Comparison of ENCODE assay signal across 9 cellular contexts in the genomic region with DNA sequence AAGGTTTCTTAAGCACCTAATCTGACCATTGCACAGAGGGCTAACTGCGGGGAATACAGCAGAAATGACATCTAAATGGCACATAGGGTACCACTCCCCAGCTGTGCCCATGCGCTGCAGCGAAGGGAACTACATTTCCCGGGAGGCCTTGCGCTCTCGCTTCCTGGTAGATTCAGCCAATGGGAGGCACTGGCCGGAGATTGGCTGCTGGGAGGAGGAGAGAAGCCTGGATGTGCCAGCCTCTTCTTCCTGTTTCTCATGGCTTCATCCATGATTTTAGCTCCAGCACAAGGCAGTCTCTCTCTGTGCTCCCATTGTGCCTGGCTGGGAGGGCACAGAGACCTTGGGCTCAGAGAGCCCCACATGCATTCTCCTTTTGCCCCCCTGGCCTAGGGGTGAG.
DNase-seq lines count a peak whose midpoint lies in the region; ATAC-seq, FAIRE-seq and TF ChIP-seq lines count a peak whose summit lies in the region.
"Had no signal": no experiment of that assay in that cellular context is flagged by ENCODE, and none has a peak within 500 bp of the region (broad histone marks: within the 10 kb centered on the region; RNA-seq: fewer than 3 reads in every experiment).

No MANE protein-coding gene starts in this region.

- no peak overlapping the region for H3K27ac Mint-ChIP-seq in activated CD8-positive, alpha-beta T cell treated with anti-CD3 and anti-CD28 coated beads, Interleukin-2, amount 10 ng/mL, durations not matched to agents 7 days and 5 days

- ATAC-seq in GM19324 (IDR thresholded peaks at IDR 0.05; ENCODE audit: low FRiP score, unreplicated experiment): no peak
- ATAC-seq in activated CD8-positive, alpha-beta T cell treated with anti-CD3 and anti-CD28 coated beads, Interleukin-2, amount 10 ng/mL, durations not matched to agents 7 days and 5 days: no peak

- 19% methylated on average over 7 of the region's 7 CpGs for WGBS in smooth muscle cell (ENCODE audit: low lambda C conversion rate)

- H3K4me1 Mint-ChIP-seq in activated CD8-positive, alpha-beta T cell treated with anti-CD3 and anti-CD28 coated beads, Interleukin-2, amount 10 ng/mL, durations not matched to agents 7 days and 5 days (ENCODE audit: low read depth): peaks cover 2% of the 10 kb centered on the region
- H3K4me1 Mint-ChIP-seq: central memory CD8-positive, alpha-beta T cell had no signal

- H3K27ac ChIP-seq in smooth muscle cell (ENCODE audit: low read depth): no peak overlapping the region

- no peaks in the 10 kb centered on the region for H3K27me3 Mint-ChIP-seq in activated CD8-positive, alpha-beta T cell treated with anti-CD3 and anti-CD28 coated beads, Interleukin-2, amount 10 ng/mL, durations not matched to agents 7 days and 5 days (ENCODE audit: low read depth)
- H3K27me3 Mint-ChIP-seq: central memory CD8-positive, alpha-beta T cell had no signal

- H3K27me3 ChIP-seq in smooth muscle cell (ENCODE audit: low read depth): peaks cover 15% of the 10 kb centered on the region

- no peaks in the 10 kb centered on the region for H4K20me1 ChIP-seq in smooth muscle cell (ENCODE audit: low read depth)

- no peak overlapping the region for H3K4me2 ChIP-seq in smooth muscle cell

- DNase-seq in DMS114 treated with DMSO at 0.1 percent for 48 hours (lab: John Stamatoyannopoulos, UW; ENCODE audit: unreplicated experiment) (peak; percentile 5), HTR-8/SVneo (ENCODE audit: insufficient read length, low spot score) (peak; percentile 37), SK-MEL-5 (ENCODE audit: low read depth, low spot score) (peak; percentile 90), head of caudate nucleus (peak in 41 of 42 donors; percentile 18 to 81 (median 59)), smooth muscle cell (lab: John Stamatoyannopoulos, UW; ENCODE audit: unreplicated experiment) (no peak)
- DNase-seq in activated CD8-positive, alpha-beta T cell treated with anti-CD3 and anti-CD28 coated beads, Interleukin-2, amount 10 ng/mL, durations not matched to agents 7 days and 5 days: no peak
- no peak for DNase-seq in stimulated activated naive CD4-positive, alpha-beta T cell (lab: John Stamatoyannopoulos, UW)

- POLR2A ChIA-PET in activated CD8-positive, alpha-beta T cell treated with anti-CD3 and anti-CD28 coated beads, Interleukin-2, amount 10 ng/mL, durations not matched to agents 7 days and 5 days (lab: Charles Lee): no interaction called here

- in situ Hi-C loops in SK-MEL-5 (cut with HindIII; ENCODE audit: low pct_unique_long_range_greater_than_20kb, low sequenced_read_pairs): loop anchor here (25.0 kb wide), 1 partner anchor 349 kb away; no protein-coding TSS in a partner anchor

- peak; percentile 66 for FAIRE-seq in HTR-8/SVneo (lab: Jason Lieb, UNC)

- no peaks in the 10 kb centered on the region for H3F3A ChIP-seq in smooth muscle cell (ENCODE audit: low read depth)

- H3K79me2 ChIP-seq in smooth muscle cell (ENCODE audit: low read depth): no peaks in the 10 kb centered on the region

- H3K4me1 ChIP-seq in smooth muscle cell (ENCODE audit: low read depth): no peaks in the 10 kb centered on the region

- peak overlapping the region; percentile 90 for H2AFZ ChIP-seq in smooth muscle cell (ENCODE audit: low read depth)

- H3K9me3 ChIP-seq in smooth muscle cell (replicated peaks; ENCODE audit: low read depth): no peaks in the 10 kb centered on the region

- CTCF ChIA-PET in activated CD8-positive, alpha-beta T cell treated with anti-CD3 and anti-CD28 coated beads, Interleukin-2, amount 10 ng/mL, durations not matched to agents 7 days and 5 days (lab: Charles Lee): no interaction called here

- intact Hi-C loops in head of caudate nucleus (cut with DNase I): no loop called here

- no peak overlapping the region for H3K4me3 Mint-ChIP-seq in activated CD8-positive, alpha-beta T cell treated with anti-CD3 and anti-CD28 coated beads, Interleukin-2, amount 10 ng/mL, durations not matched to agents 7 days and 5 days
- H3K4me3 Mint-ChIP-seq: central memory CD8-positive, alpha-beta T cell had no signal

- no peak overlapping the region for H3K9ac ChIP-seq in smooth muscle cell (ENCODE audit: low read depth)

- H3K36me3 Mint-ChIP-seq in activated CD8-positive, alpha-beta T cell treated with anti-CD3 and anti-CD28 coated beads, Interleukin-2, amount 10 ng/mL, durations not matched to agents 7 days and 5 days (ENCODE audit: low read depth): no peaks in the 10 kb centered on the region

- no peak overlapping the region for H3K4me3 ChIP-seq in smooth muscle cell

- no peaks in the 10 kb centered on the region for H3K36me3 ChIP-seq in smooth muscle cell (ENCODE audit: low read depth)

- H3K9me3 Mint-ChIP-seq in activated CD8-positive, alpha-beta T cell treated with anti-CD3 and anti-CD28 coated beads, Interleukin-2, amount 10 ng/mL, durations not matched to agents 7 days and 5 days (ENCODE audit: insufficient read depth): no peaks in the 10 kb centered on the region
- H3K9me3 Mint-ChIP-seq: central memory CD8-positive, alpha-beta T cell had no signal

- no peak for TF ChIP-seq CTCF in smooth muscle cell (IDR thresholded peaks at IDR 0.05; ENCODE audit: borderline replicate concordance, insufficient read depth, poor library complexity, severe bottlenecking)

Comparison
In these comparisons a context has a peak if more than half of its experiments do, and no peak if none do; other contexts are left out.
1. DNase-seq: peak in DMS114 treated with DMSO at 0.1 percent for 48 hours (single experiment), HTR-8/SVneo (single experiment), SK-MEL-5 (single experiment) and head of caudate nucleus (41 of 42); none in smooth muscle cell (single experiment), activated CD8-positive, alpha-beta T cell treated with anti-CD3 and anti-CD28 coated beads, Interleukin-2, amount 10 ng/mL, durations not matched to agents 7 days and 5 days (single experiment) and stimulated activated naive CD4-positive, alpha-beta T cell (0 of 6).